42 cellular contexts compared by ENCODE assay signal in the genomic region with DNA sequence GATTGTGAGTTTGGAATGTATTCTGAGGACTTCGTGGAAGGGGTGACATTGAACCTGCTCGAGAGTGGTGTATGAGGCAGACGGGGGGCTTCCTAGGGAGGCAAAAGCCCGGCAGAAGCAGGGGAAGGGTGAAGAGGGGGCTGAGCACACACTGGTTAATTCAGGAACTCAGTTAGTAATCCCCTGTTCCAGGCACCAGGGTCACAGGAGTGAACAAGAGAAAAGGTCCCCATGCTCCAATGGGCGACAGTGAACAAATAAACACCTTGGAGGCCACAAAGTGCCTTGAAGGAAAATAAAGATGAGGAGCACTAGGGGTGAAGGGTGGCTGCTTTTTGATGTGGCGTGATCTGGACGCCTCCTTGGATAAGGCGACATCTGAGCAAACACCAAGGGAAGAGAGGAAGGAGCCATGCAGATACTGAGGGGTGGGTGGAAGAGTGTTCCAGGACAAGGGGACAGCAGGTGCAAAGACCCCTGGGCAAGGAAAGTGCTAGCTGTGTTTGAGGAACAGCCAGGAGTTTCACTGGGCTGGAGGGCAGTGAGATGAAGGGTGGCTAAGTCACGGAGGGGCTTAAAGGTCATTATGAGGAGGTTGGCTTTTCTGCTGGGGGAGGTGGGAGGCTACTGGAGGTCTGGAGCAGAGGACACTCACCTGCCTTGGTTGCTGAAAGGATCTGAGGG. TPM values are rescaled to one million over a fixed set of nuclear protein-coding genes. Genes with fewer than 3 reads are reported as not detected.
"Had no signal": no experiment of that assay in that cellular context is flagged by ENCODE, and none has a peak within 500 bp of the region (broad histone marks: within the 10 kb centered on the region; RNA-seq: fewer than 3 reads in every experiment).

No MANE protein-coding gene starts in this region.

- H3K4me3 ChIP-seq: ascending aorta, cardiac muscle cell had no signal

- FAIRE-seq: bronchial epithelial cell, TTC549 had no signal

- H3K36me3 ChIP-seq: ascending aorta, cardiac muscle cell had no signal

- H3K4me1 Mint-ChIP-seq: activated B cell treated with CpG ODN at 0.5 μM for 24 hours; activated CD4-positive, alpha-beta T cell treated with anti-CD3 and anti-CD28 coated beads for 36 hours; activated naive CD4-positive, alpha-beta T cell treated with anti-CD3 and anti-CD28 coated beads, Interleukin-2, amount 10 ng/mL, durations not matched to agents 7 days and 5 days; activated naive CD4-positive, alpha-beta T cell treated with anti-CD3 and anti-CD28 coated beads, Interleukin-2, amount 50 U/mL, for 24 hours; activated naive CD8-positive, alpha-beta T cell treated with anti-CD3 and anti-CD28 coated beads, Interleukin-2, amount 10 ng/mL, durations not matched to agents 7 days and 5 days; activated naive CD8-positive, alpha-beta T cell treated with anti-CD3 and anti-CD28 coated beads, Interleukin-2, amount 50 U/mL, for 24 hours; activated T-helper 17 cell treated with anti-CD3 and anti-CD28 coated beads, Interleukin-2, amount 50 U/mL, for 72 hours; brain; central memory CD8-positive, alpha-beta T cell had no signal

- H3K9me3 Mint-ChIP-seq: activated B cell treated with CpG ODN at 0.5 μM for 24 hours; activated CD4-positive, alpha-beta memory T cell treated with anti-CD3 and anti-CD28 coated beads for 36 hours; activated CD8-positive, alpha-beta T cell treated with anti-CD3 and anti-CD28 coated beads for 36 hours; activated naive CD4-positive, alpha-beta T cell treated with anti-CD3 and anti-CD28 coated beads, Interleukin-2, amount 10 ng/mL, durations not matched to agents 7 days and 5 days; activated naive CD4-positive, alpha-beta T cell treated with anti-CD3 and anti-CD28 coated beads, Interleukin-2, amount 50 U/mL, for 24 hours; activated naive CD8-positive, alpha-beta T cell treated with anti-CD3 and anti-CD28 coated beads, Interleukin-2, amount 10 ng/mL, durations not matched to agents 7 days and 5 days; activated naive CD8-positive, alpha-beta T cell treated with anti-CD3 and anti-CD28 coated beads, Interleukin-2, amount 50 U/mL, for 24 hours; activated T-cell treated with anti-CD3 and anti-CD28 coated beads, Interleukin-2, amount 50 U/mL, for 4 hours; activated T-cell treated with anti-CD3 and anti-CD28 coated beads, Interleukin-2, amount 50 U/mL, for 72 hours; activated T-helper 1 cell treated with anti-CD3 and anti-CD28 coated beads, Interleukin-12 subunit alpha, Interleukin-12 subunit beta, Interleukin-2, Interleukin-4 antibody, amounts not matched to agents 30 ng/mL and 10 ng/mL and 1 ng/mL, durations not matched to agents 14 hours and 24 hours and 36 hours; activated T-helper 17 cell treated with anti-CD3 and anti-CD28 coated beads, Interleukin-2, amount 50 U/mL, for 72 hours; central memory CD8-positive, alpha-beta T cell; T-helper 1 cell treated with Interleukin-12 subunit alpha and Interleukin-12 subunit beta and Interleukin-4 antibody, amounts not matched to agents 30 μg/mL and 1 μg/mL, for 36 hours; T-helper 2 cell treated with Interferon-gamma antibody and Interleukin-4, amounts not matched to agents 5 μg/mL and 100 μg/mL, for 36 hours had no signal

- H3K4me1 ChIP-seq: ascending aorta had no signal

- H3K27ac ChIP-seq: ascending aorta, cardiac muscle cell, VCaP had no signal

- H3K9me3 ChIP-seq: ascending aorta had no signal

- H3K27ac Mint-ChIP-seq: activated B cell treated with CpG ODN at 0.5 μM for 24 hours; activated CD4-positive, alpha-beta memory T cell treated with anti-CD3 and anti-CD28 coated beads for 36 hours; activated CD4-positive, alpha-beta T cell treated with anti-CD3 and anti-CD28 coated beads for 36 hours; activated CD8-positive, alpha-beta T cell treated with anti-CD3 and anti-CD28 coated beads for 36 hours; activated naive CD4-positive, alpha-beta T cell treated with anti-CD3 and anti-CD28 coated beads, Interleukin-2, amount 10 ng/mL, durations not matched to agents 7 days and 5 days; activated naive CD4-positive, alpha-beta T cell treated with anti-CD3 and anti-CD28 coated beads, Interleukin-2, amount 50 U/mL, for 24 hours; activated naive CD8-positive, alpha-beta T cell; activated naive CD8-positive, alpha-beta T cell treated with anti-CD3 and anti-CD28 coated beads, Interleukin-2, amount 10 ng/mL, durations not matched to agents 7 days and 5 days; activated naive CD8-positive, alpha-beta T cell treated with anti-CD3 and anti-CD28 coated beads, Interleukin-2, amount 50 U/mL, for 24 hours; activated T-cell treated with anti-CD3 and anti-CD28 coated beads, Interleukin-2, amount 50 U/mL, for 72 hours; activated T-helper 1 cell treated with anti-CD3 and anti-CD28 coated beads, Interleukin-12 subunit alpha, Interleukin-12 subunit beta, Interleukin-2, Interleukin-4 antibody, amounts not matched to agents 30 ng/mL and 10 ng/mL and 1 ng/mL, durations not matched to agents 14 hours and 24 hours and 36 hours; activated T-helper 17 cell treated with anti-CD3 and anti-CD28 coated beads, Interleukin-2, amount 50 U/mL, for 72 hours; brain; T-helper 1 cell treated with Interleukin-12 subunit alpha and Interleukin-12 subunit beta and Interleukin-4 antibody, amounts not matched to agents 30 μg/mL and 1 μg/mL, for 36 hours; T-helper 2 cell treated with Interferon-gamma antibody and Interleukin-4, amounts not matched to agents 5 μg/mL and 100 μg/mL, for 36 hours had no signal

- H3K36me3 Mint-ChIP-seq: activated CD4-positive, alpha-beta memory T cell treated with anti-CD3 and anti-CD28 coated beads for 36 hours; activated naive CD4-positive, alpha-beta T cell treated with anti-CD3 and anti-CD28 coated beads, Interleukin-2, amount 10 ng/mL, durations not matched to agents 7 days and 5 days; activated naive CD4-positive, alpha-beta T cell treated with anti-CD3 and anti-CD28 coated beads, Interleukin-2, amount 50 U/mL, for 24 hours; activated naive CD8-positive, alpha-beta T cell; activated naive CD8-positive, alpha-beta T cell treated with anti-CD3 and anti-CD28 coated beads, Interleukin-2, amount 10 ng/mL, durations not matched to agents 7 days and 5 days; brain had no signal

- DNase-seq: activated B cell treated with CpG ODN at 0.5 μM for 24 hours; activated CD4-positive, alpha-beta memory T cell treated with anti-CD3 and anti-CD28 coated beads for 36 hours; activated CD4-positive, alpha-beta T cell treated with anti-CD3 and anti-CD28 coated beads for 36 hours; activated CD4-positive, alpha-beta T cell treated with anti-CD3 and anti-CD28 coated beads for 48 hours; activated CD4-positive, alpha-beta T cell treated with anti-CD3 and anti-CD28 coated beads, Interleukin-2, amount 50 U/mL, for 1 hour; activated CD4-positive, alpha-beta T cell treated with anti-CD3 and anti-CD28 coated beads, Interleukin-2, amount 50 U/mL, for 4 hours; activated CD4-positive, CD25-positive, alpha-beta regulatory T cell treated with anti-CD3 and anti-CD28 coated beads, Interleukin-2, amount 50 U/mL, for 72 hours; activated CD8-positive, alpha-beta memory T cell treated with anti-CD3 and anti-CD28 coated beads, Interleukin-2, amount 50 U/mL, for 4 hours; activated CD8-positive, alpha-beta T cell treated with anti-CD3 and anti-CD28 coated beads for 36 hours; activated effector memory CD4-positive, alpha-beta T cell treated with anti-CD3 and anti-CD28 coated beads, Interleukin-2, amount 50 U/mL, for 16 hours; activated gamma-delta T cell treated with Interleukin-2 at 50 U/mL for 16 hours; activated naive CD4-positive, alpha-beta T cell treated with anti-CD3 and anti-CD28 coated beads, Interleukin-2, amount 10 ng/mL, durations not matched to agents 7 days and 5 days; activated naive CD4-positive, alpha-beta T cell treated with Interleukin-2 at 50 U/mL for 16 hours; activated naive CD8-positive, alpha-beta T cell treated with anti-CD3 and anti-CD28 coated beads, Interleukin-2, amount 10 ng/mL, durations not matched to agents 7 days and 5 days; activated naive CD8-positive, alpha-beta T cell treated with anti-CD3 and anti-CD28 coated beads, Interleukin-2, amount 50 U/mL, for 24 hours; activated T-cell treated with anti-CD3 and anti-CD28 coated beads for 4 hours; activated T-cell treated with anti-CD3 and anti-CD28 coated beads, Interleukin-2, amount 50 U/mL, for 1 hour; activated T-cell treated with anti-CD3 and anti-CD28 coated beads, Interleukin-2, amount 50 U/mL, for 4 hours; activated T-cell treated with anti-CD3 and anti-CD28 coated beads, Interleukin-2, amount 50 U/mL, for 72 hours; amygdala; anterior cingulate cortex; caudate nucleus; cerebellar nuclear complex; SW 1271; T-helper 1 cell; T-helper 2 cell; T-helper 9 cell had no signal

- ATAC-seq: activated CD4-positive, alpha-beta T cell treated with anti-CD3 and anti-CD28 coated beads for 36 hours; activated CD8-positive, alpha-beta T cell treated with anti-CD3 and anti-CD28 coated beads for 36 hours; activated naive CD8-positive, alpha-beta T cell treated with anti-CD3 and anti-CD28 coated beads, Interleukin-2, amount 50 U/mL, for 24 hours; activated T-cell treated with anti-CD3 and anti-CD28 coated beads, Interleukin-2, amount 50 U/mL, for 4 hours; activated T-cell treated with anti-CD3 and anti-CD28 coated beads, Interleukin-2, amount 50 U/mL, for 72 hours; activated T-helper 17 cell treated with anti-CD3 and anti-CD28 coated beads, Interleukin-2, amount 50 U/mL, for 72 hours had no signal

- H3K27me3 Mint-ChIP-seq: activated B cell treated with CpG ODN at 0.5 μM for 24 hours had no signal

- H3K4me3 Mint-ChIP-seq: activated B cell treated with CpG ODN at 0.5 μM for 24 hours; activated CD4-positive, alpha-beta memory T cell treated with anti-CD3 and anti-CD28 coated beads for 36 hours; activated CD4-positive, alpha-beta T cell treated with anti-CD3 and anti-CD28 coated beads for 36 hours; activated CD8-positive, alpha-beta T cell treated with anti-CD3 and anti-CD28 coated beads for 36 hours; activated naive CD4-positive, alpha-beta T cell treated with anti-CD3 and anti-CD28 coated beads, Interleukin-2, amount 10 ng/mL, durations not matched to agents 7 days and 5 days; activated naive CD4-positive, alpha-beta T cell treated with anti-CD3 and anti-CD28 coated beads, Interleukin-2, amount 50 U/mL, for 24 hours; activated naive CD8-positive, alpha-beta T cell; activated naive CD8-positive, alpha-beta T cell treated with anti-CD3 and anti-CD28 coated beads, Interleukin-2, amount 10 ng/mL, durations not matched to agents 7 days and 5 days; activated naive CD8-positive, alpha-beta T cell treated with anti-CD3 and anti-CD28 coated beads, Interleukin-2, amount 50 U/mL, for 24 hours; activated T-cell treated with anti-CD3 and anti-CD28 coated beads, Interleukin-2, amount 50 U/mL, for 4 hours; activated T-cell treated with anti-CD3 and anti-CD28 coated beads, Interleukin-2, amount 50 U/mL, for 72 hours; activated T-helper 1 cell treated with anti-CD3 and anti-CD28 coated beads, Interleukin-12 subunit alpha, Interleukin-12 subunit beta, Interleukin-2, Interleukin-4 antibody, amounts not matched to agents 30 ng/mL and 10 ng/mL and 1 ng/mL, durations not matched to agents 14 hours and 24 hours and 36 hours; activated T-helper 17 cell treated with anti-CD3 and anti-CD28 coated beads, Interleukin-2, amount 50 U/mL, for 72 hours; brain; central memory CD8-positive, alpha-beta T cell; T-helper 1 cell treated with Interleukin-12 subunit alpha and Interleukin-12 subunit beta and Interleukin-4 antibody, amounts not matched to agents 30 μg/mL and 1 μg/mL, for 36 hours; T-helper 2 cell treated with Interferon-gamma antibody and Interleukin-4, amounts not matched to agents 5 μg/mL and 100 μg/mL, for 36 hours had no signal

RNA-seq across cellular contexts. Expression of a gene that starts 26.7 kb away (rescaled TPM):
- total RNA-seq: activated B cell treated with CpG ODN at 0.5 μM for 24 hours; activated CD4-positive, alpha-beta memory T cell treated with anti-CD3 and anti-CD28 coated beads for 36 hours; activated CD4-positive, alpha-beta T cell treated with anti-CD3 and anti-CD28 coated beads for 36 hours; activated CD8-positive, alpha-beta memory T cell treated with anti-CD3 and anti-CD28 coated beads for 36 hours; activated CD8-positive, alpha-beta T cell treated with anti-CD3 and anti-CD28 coated beads for 36 hours; activated naive CD8-positive, alpha-beta T cell treated with anti-CD3 and anti-CD28 coated beads, Interleukin-2, amount 10 ng/mL, durations not matched to agents 7 days and 5 days; activated T-cell treated with anti-CD3 and anti-CD28 coated beads, Interleukin-2, amount 50 U/mL, for 4 hours; activated T-cell treated with anti-CD3 and anti-CD28 coated beads, Interleukin-2, amount 50 U/mL, for 72 hours; activated T-helper 1 cell treated with anti-CD3 and anti-CD28 coated beads, Interleukin-12 subunit alpha, Interleukin-12 subunit beta, Interleukin-2, Interleukin-4 antibody, amounts not matched to agents 30 ng/mL and 10 ng/mL and 1 ng/mL, durations not matched to agents 14 hours and 24 hours and 36 hours; activated T-helper 17 cell treated with anti-CD3 and anti-CD28 coated beads, Interleukin-2, amount 50 U/mL, for 72 hours; ascending aorta; bronchial epithelial cell; cardiac muscle cell had no signal
- polyA plus RNA-seq: adipose tissue had no signal
